ENCODE assay signal across 12 cellular contexts in the genomic region with DNA sequence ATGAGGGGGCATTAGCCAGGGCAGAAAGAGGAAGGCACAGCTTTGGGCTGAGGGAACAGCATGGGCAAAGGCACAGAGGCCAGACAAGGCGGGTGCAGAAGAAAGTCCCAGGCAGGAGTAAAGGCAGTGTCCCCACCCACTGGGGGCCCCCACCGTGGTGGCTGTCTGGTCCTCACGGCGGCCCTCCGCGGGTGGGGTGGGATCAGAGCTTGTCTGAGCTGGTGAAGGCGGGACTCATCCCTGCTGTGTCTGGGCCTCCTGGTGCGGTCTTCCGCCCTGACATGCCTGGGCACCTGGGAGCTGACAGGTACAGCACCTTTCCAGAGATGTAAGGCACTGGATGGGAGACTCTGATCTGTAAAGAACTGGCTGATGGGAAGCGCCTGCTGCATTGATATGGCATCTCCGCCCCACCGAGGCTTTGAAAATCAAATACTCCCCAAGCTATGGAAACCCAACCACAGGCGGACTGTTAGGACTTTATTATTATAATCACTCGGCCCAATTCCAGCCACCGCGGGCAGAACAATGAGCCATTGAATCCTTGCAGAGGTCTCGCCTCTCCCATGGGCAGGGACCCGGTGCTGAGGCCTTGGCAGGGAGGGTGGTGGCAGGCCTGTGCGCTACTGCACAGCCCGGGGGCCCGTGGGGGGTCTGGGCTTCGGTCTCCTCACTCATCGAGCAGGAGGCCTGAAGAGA. TPM values are rescaled to one million over a fixed set of nuclear protein-coding genes. Genes with fewer than 3 reads are reported as not detected.
DNase-seq lines count a peak whose midpoint lies in the region; ATAC-seq, FAIRE-seq and TF ChIP-seq lines count a peak whose summit lies in the region.
"Had no signal": no experiment of that assay in that cellular context is flagged by ENCODE, and none has a peak within 500 bp of the region (broad histone marks: within the 10 kb centered on the region; RNA-seq: fewer than 3 reads in every experiment).

No MANE protein-coding gene starts in this region.

- no TSS peak for BruUV-seq in HepG2 (replicated peaks; lab: Mats Ljungman, UMichigan)

- H3K9me3 Mint-ChIP-seq in chondrocyte (ENCODE audit: low read depth) (no peaks in the 10 kb centered on the region), natural killer cell (no peaks in the 10 kb centered on the region)

- in situ Hi-C loops in HepG2 (cut with HindIII; ENCODE audit: extremely low pct_ligation_motif_present, low pct_unique_long_range_greater_than_20kb), result no loop called here

- DNase-seq in right lobe of liver (peak in 2 of 3 donors; percentile 45 to 48), HepG2 (ENCODE audit: low spot score) (no peak), chondrocyte (ENCODE audit: low spot score) (peak; percentile 91), natural killer cell (peak; percentile 7), upper lobe of right lung (peak; percentile 48), UCSD-AML1 (lab: John Stamatoyannopoulos, UW; ENCODE audit: unreplicated experiment) (no peak), COLO668 (lab: John Stamatoyannopoulos, UW; ENCODE audit: unreplicated experiment) (no peak), H4 (ENCODE audit: low spot score) (no peak)
- DNase-seq: esophagus squamous epithelium, NCI-H2227 treated with DMSO at 0.1 percent for 48 hours had no signal

- no peak overlapping the region for H3K9ac ChIP-seq in HepG2 (ENCODE audit: insufficient read depth, low read depth, low read length)
- H3K9ac ChIP-seq: BLaER1 had no signal

- no peaks in the 10 kb centered on the region for H3K36me3 ChIP-seq in right lobe of liver
- no peaks in the 10 kb centered on the region for H3K36me3 ChIP-seq in HepG2 (replicated peaks in 1 of 2; ENCODE audit: control insufficient read depth in 1 of 2, insufficient read depth in 2 of 2, low read length in 2 of 2)
- no peaks in the 10 kb centered on the region for H3K36me3 ChIP-seq in upper lobe of right lung
- H3K36me3 ChIP-seq: BLaER1, cardiac muscle cell, esophagus squamous epithelium had no signal

- TF ChIP-seq POLR2A in right lobe of liver (IDR thresholded peaks at IDR 0.05), result no peak
- TF ChIP-seq POLR2A in HepG2 (IDR thresholded peaks at IDR 0.05; ENCODE audit: insufficient read depth in 1 of 2, low read depth in 2 of 2, low read length in 2 of 2), result no peak

- H4K20me1 ChIP-seq in HepG2 (ENCODE audit: insufficient read depth, low read length), result no peaks in the 10 kb centered on the region
- H4K20me1 ChIP-seq: BLaER1 had no signal

- TF ChIP-seq CTCF in right lobe of liver (IDR thresholded peaks at IDR 0.05), result no peak
- no peak for TF ChIP-seq CTCF in HepG2 (CRISPR knock-in tag; IDR thresholded peaks at IDR 0.05)
- no peak for TF ChIP-seq CTCF in chondrocyte (IDR thresholded peaks at IDR 0.05)
- no peak for TF ChIP-seq CTCF in natural killer cell (IDR thresholded peaks at IDR 0.05)
- TF ChIP-seq CTCF in upper lobe of right lung (IDR thresholded peaks at IDR 0.05), result no peak

- TF ChIP-seq EP300 in HepG2 (IDR thresholded peaks at IDR 0.05; ENCODE audit: low read depth in 2 of 2, low read length in 2 of 2) (no peak), HepG2 (CRISPR knock-in tag; IDR thresholded peaks at IDR 0.05; ENCODE audit: borderline replicate concordance) (no peak)

- no peak overlapping the region for H2AFZ ChIP-seq in HepG2 (ENCODE audit: low read length)

- no peaks in the 10 kb centered on the region for H3K4me1 ChIP-seq in right lobe of liver
- H3K4me1 ChIP-seq in HepG2 (ENCODE audit: insufficient read depth, low read length), result peaks cover 31% of the 10 kb centered on the region
- peaks cover 10% of the 10 kb centered on the region for H3K4me1 ChIP-seq in upper lobe of right lung

- no peak overlapping the region for H3K4me2 ChIP-seq in HepG2 (ENCODE audit: low read depth, low read length)
- H3K4me2 ChIP-seq: BLaER1 had no signal

- H3K4me3 ChIP-seq in right lobe of liver (no peak overlapping the region), HepG2 (replicated peaks in 1 of 3; ENCODE audit: insufficient read depth in 1 of 3, low read depth in 2 of 3, low read length in 3 of 3) (no peak overlapping the region), upper lobe of right lung (no peak overlapping the region)
- H3K4me3 ChIP-seq: BLaER1, cardiac muscle cell, esophagus squamous epithelium had no signal

- H3K9me3 ChIP-seq in right lobe of liver (no peaks in the 10 kb centered on the region), HepG2 (ENCODE audit: low read length) (no peaks in the 10 kb centered on the region), upper lobe of right lung (no peaks in the 10 kb centered on the region)
- H3K9me3 ChIP-seq: BLaER1, esophagus squamous epithelium had no signal

- 80% methylated on average over 2 of the region's 23 CpGs for WGBS in right lobe of liver (ENCODE audit: insufficient coverage, low coverage, low lambda C conversion rate, missing lambda C conversion rate)
- 20% methylated on average over 1 of the region's 23 CpGs for WGBS in HepG2 (ENCODE audit: low lambda C conversion rate)

- H3K4me3 Mint-ChIP-seq in chondrocyte (ENCODE audit: unreplicated experiment) (no peak overlapping the region), natural killer cell (no peak overlapping the region)

- CTCF ChIA-PET in HepG2 (lab: Yijun Ruan, JAX; ENCODE audit: low intra/inter-chr PET ratio, low total read pairs), result no interaction called here

- no peaks in the 10 kb centered on the region for H3K79me2 ChIP-seq in HepG2 (ENCODE audit: insufficient read depth, low read length)

- no peaks in the 10 kb centered on the region for H3K36me3 Mint-ChIP-seq in chondrocyte (ENCODE audit: low read depth)
- H3K36me3 Mint-ChIP-seq in natural killer cell, result no peaks in the 10 kb centered on the region

- no peaks in the 10 kb centered on the region for H3K27me3 ChIP-seq in right lobe of liver
- no peaks in the 10 kb centered on the region for H3K27me3 ChIP-seq in HepG2 (ENCODE audit: control insufficient read depth in 1 of 2, insufficient read depth in 2 of 2, low read length in 2 of 2)
- H3K27me3 ChIP-seq in upper lobe of right lung, result no peaks in the 10 kb centered on the region
- H3K27me3 ChIP-seq: BLaER1, cardiac muscle cell, esophagus squamous epithelium had no signal

- H3K4me1 Mint-ChIP-seq in chondrocyte (ENCODE audit: low read depth), result peaks cover 15% of the 10 kb centered on the region
- no peaks in the 10 kb centered on the region for H3K4me1 Mint-ChIP-seq in natural killer cell

- H3K27ac Mint-ChIP-seq in chondrocyte (ENCODE audit: unreplicated experiment) (no peak overlapping the region), natural killer cell (no peak overlapping the region)

- POLR2A ChIA-PET in HepG2 (lab: Yijun Ruan, JAX), result interaction anchor here (1.1 kb wide), 1 partner anchor 13 kb away, joined by 3 read pairs; no protein-coding TSS in a partner anchor

- FAIRE-seq in HepG2 (lab: Jason Lieb, UNC), result no peak

- ATAC-seq in right lobe of liver (no peak), HepG2 (no peak), natural killer cell (no peak), upper lobe of right lung (no peak)

- TF ChIP-seq RAD21 in HepG2 (CRISPR knock-in tag; IDR thresholded peaks at IDR 0.05), result no peak

- H3K27ac ChIP-seq in right lobe of liver (no peak overlapping the region), HepG2 (ENCODE audit: extremely low read length, insufficient read depth, low read length) (no peak overlapping the region), upper lobe of right lung (no peak overlapping the region)
- H3K27ac ChIP-seq: BLaER1, cardiac muscle cell had no signal

- H3K27me3 Mint-ChIP-seq in chondrocyte (ENCODE audit: low read depth) (no peaks in the 10 kb centered on the region), natural killer cell (ENCODE audit: low read depth in 2 of 2) (no peaks in the 10 kb centered on the region)

- intact Hi-C loops in right lobe of liver (cut with DNase I), result no loop called here
- intact Hi-C loops in HepG2 (cut with micrococcal nuclease; ENCODE audit: unreplicated experiment), result no loop called here
- intact Hi-C loops in natural killer cell (cut with micrococcal nuclease), result no loop called here
- intact Hi-C loops in upper lobe of right lung (cut with DNase I), result no loop called here

RNA-seq across cellular contexts. Expression of a gene that starts 14.2 kb away (rescaled TPM):
- total RNA-seq in right lobe of liver (1 to 10 TPM; 1.4 to 3.2 (median 2.7) TPM), HepG2 (2016; rRNA removed; fragmentation: Illumina TruSeq; extraction: Trizol) (7.4 and 7.7 TPM in 2 replicates), chondrocyte (4.9 to 5.3 TPM (median 5.0 TPM) in 3 replicates), natural killer cell (1 to 10 TPM; 5.1 to 5.3 (median 5.3) TPM), upper lobe of right lung (7.8 TPM)
- 2.1 and 3.2 TPM in 2 replicates for total RNA-seq in HepG2 (2016; cell fraction: cytosol; rRNA removed; fragmentation: Illumina TruSeq; extraction: Trizol; ENCODE audit: low read depth)
- 7.8 and 8.7 TPM in 2 replicates for total RNA-seq in HepG2 (2016; cell fraction: insoluble cytoplasmic fraction; rRNA removed; fragmentation: Illumina TruSeq; extraction: Trizol)
- total RNA-seq in HepG2 (2016; cell fraction: membrane; rRNA removed; fragmentation: Illumina TruSeq; extraction: Trizol), result 4.1 and 4.4 TPM in 2 replicates
- total RNA-seq in HepG2 (2016; cell fraction: nucleus; rRNA removed; fragmentation: Illumina TruSeq; extraction: Trizol), result 4.8 and 5.3 TPM in 2 replicates
- 2.1 and 2.5 TPM in 2 replicates for polyA plus RNA-seq in HepG2 (2011; rRNA removed)
- 1.7 and 3.9 TPM in 2 replicates for polyA plus RNA-seq in HepG2 (2011; cell fraction: cytosol; rRNA removed)
- polyA plus RNA-seq in HepG2 (2011; cell fraction: nucleus; rRNA removed), result 4.7 and 6.8 TPM in 2 replicates
- 2.4 and 4.1 TPM in 2 replicates for polyA plus RNA-seq in HepG2 (2012)
- 1.7 and 2.3 TPM in 2 replicates for polyA plus RNA-seq in HepG2 (2016; cell fraction: cytosol; fragmentation: Illumina TruSeq; extraction: Trizol; ENCODE audit: low read depth)
- polyA plus RNA-seq in HepG2 (2016; cell fraction: insoluble cytoplasmic fraction; fragmentation: Illumina TruSeq; extraction: Trizol; ENCODE audit: low read depth), result 5.9 and 6.5 TPM in 2 replicates
- polyA plus RNA-seq in HepG2 (2016; cell fraction: membrane; fragmentation: Illumina TruSeq; extraction: Trizol; ENCODE audit: low read depth), result 2.8 and 3.1 TPM in 2 replicates
- 4.2 and 7.0 TPM in 2 replicates for polyA plus RNA-seq in HepG2 (2016; cell fraction: nucleus; fragmentation: Illumina TruSeq; extraction: Trizol; ENCODE audit: insufficient read depth, low read depth)
- polyA minus RNA-seq in HepG2 (2011; rRNA and poly(A)+ RNA removed; ENCODE audit: low replicate concordance), result 2.4 and 4.9 TPM in 2 replicates
- 1.7 and 2.4 TPM in 2 replicates for polyA minus RNA-seq in HepG2 (2011; cell fraction: cytosol; rRNA and poly(A)+ RNA removed)
- polyA minus RNA-seq in HepG2 (2011; cell fraction: nucleus; rRNA and poly(A)+ RNA removed), result 0.75 and 1.8 TPM in 2 replicates
- 5.7 and 12.4 TPM in 2 replicates for total RNA-seq in H4 (2014; rRNA removed; shearing (Covaris generic))

RNA-seq across cellular contexts. Expression of a gene that starts 14.2 kb away (rescaled TPM):
- total RNA-seq in right lobe of liver, result 1 to 10 TPM; 6.4 to 9.1 (median 6.6) TPM
- total RNA-seq in HepG2 (2016; rRNA removed; fragmentation: Illumina TruSeq; extraction: Trizol), result 14.1 and 17.6 TPM in 2 replicates
- 2.4 and 2.6 TPM in 2 replicates for total RNA-seq in HepG2 (2016; cell fraction: cytosol; rRNA removed; fragmentation: Illumina TruSeq; extraction: Trizol; ENCODE audit: low read depth)
- total RNA-seq in HepG2 (2016; cell fraction: insoluble cytoplasmic fraction; rRNA removed; fragmentation: Illumina TruSeq; extraction: Trizol), result 10.3 and 13.8 TPM in 2 replicates
- 6.4 and 6.7 TPM in 2 replicates for total RNA-seq in HepG2 (2016; cell fraction: membrane; rRNA removed; fragmentation: Illumina TruSeq; extraction: Trizol)
- total RNA-seq in HepG2 (2016; cell fraction: nucleus; rRNA removed; fragmentation: Illumina TruSeq; extraction: Trizol), result 15.1 and 15.3 TPM in 2 replicates
- 15.8 and 18.2 TPM in 2 replicates for polyA plus RNA-seq in HepG2 (2011; rRNA removed)
- polyA plus RNA-seq in HepG2 (2011; cell fraction: cytosol; rRNA removed), result 8.3 and 9.5 TPM in 2 replicates
- polyA plus RNA-seq in HepG2 (2011; cell fraction: nucleus; rRNA removed), result 47.3 and 53.1 TPM in 2 replicates
- 11.3 and 11.9 TPM in 2 replicates for polyA plus RNA-seq in HepG2 (2012)
- polyA plus RNA-seq in HepG2 (2016; cell fraction: cytosol; fragmentation: Illumina TruSeq; extraction: Trizol; ENCODE audit: low read depth), result 1.3 and 1.5 TPM in 2 replicates
- 8.2 and 12.3 TPM in 2 replicates for polyA plus RNA-seq in HepG2 (2016; cell fraction: insoluble cytoplasmic fraction; fragmentation: Illumina TruSeq; extraction: Trizol; ENCODE audit: low read depth)
- polyA plus RNA-seq in HepG2 (2016; cell fraction: membrane; fragmentation: Illumina TruSeq; extraction: Trizol; ENCODE audit: low read depth), result 2.5 and 3.1 TPM in 2 replicates
- 23.5 and 25.4 TPM in 2 replicates for polyA plus RNA-seq in HepG2 (2016; cell fraction: nucleus; fragmentation: Illumina TruSeq; extraction: Trizol; ENCODE audit: insufficient read depth, low read depth)
- 46.0 and 112 TPM in 2 replicates for polyA minus RNA-seq in HepG2 (2011; rRNA and poly(A)+ RNA removed; ENCODE audit: low replicate concordance)
- polyA minus RNA-seq in HepG2 (2011; cell fraction: cytosol; rRNA and poly(A)+ RNA removed), result 8.4 and 10.0 TPM in 2 replicates
- polyA minus RNA-seq in HepG2 (2011; cell fraction: nucleus; rRNA and poly(A)+ RNA removed), result 21.9 and 23.7 TPM in 2 replicates
- 15.6 to 24.5 TPM (median 18.2 TPM) in 3 replicates for total RNA-seq in chondrocyte
- 10 to 100 TPM in 2 of 3 donors, 1 to 10 TPM in 1; 6.4 to 12.5 (median 11.7) TPM for total RNA-seq in natural killer cell
- total RNA-seq in upper lobe of right lung, result 20.5 TPM
- 2.3 and 2.6 TPM in 2 replicates for total RNA-seq in H4 (2014; rRNA removed; shearing (Covaris generic))

Comparison
In these comparisons a context has a peak if more than half of its experiments do, and no peak if none do; other contexts are left out.
1. DNase-seq: peak in right lobe of liver (2 of 3), chondrocyte (single experiment), natural killer cell (single experiment) and upper lobe of right lung (single experiment); none in HepG2 (single experiment), UCSD-AML1 (single experiment), COLO668 (single experiment) and H4 (single experiment).